ENCODE assay signal across 8 cellular contexts in the genomic region with DNA sequence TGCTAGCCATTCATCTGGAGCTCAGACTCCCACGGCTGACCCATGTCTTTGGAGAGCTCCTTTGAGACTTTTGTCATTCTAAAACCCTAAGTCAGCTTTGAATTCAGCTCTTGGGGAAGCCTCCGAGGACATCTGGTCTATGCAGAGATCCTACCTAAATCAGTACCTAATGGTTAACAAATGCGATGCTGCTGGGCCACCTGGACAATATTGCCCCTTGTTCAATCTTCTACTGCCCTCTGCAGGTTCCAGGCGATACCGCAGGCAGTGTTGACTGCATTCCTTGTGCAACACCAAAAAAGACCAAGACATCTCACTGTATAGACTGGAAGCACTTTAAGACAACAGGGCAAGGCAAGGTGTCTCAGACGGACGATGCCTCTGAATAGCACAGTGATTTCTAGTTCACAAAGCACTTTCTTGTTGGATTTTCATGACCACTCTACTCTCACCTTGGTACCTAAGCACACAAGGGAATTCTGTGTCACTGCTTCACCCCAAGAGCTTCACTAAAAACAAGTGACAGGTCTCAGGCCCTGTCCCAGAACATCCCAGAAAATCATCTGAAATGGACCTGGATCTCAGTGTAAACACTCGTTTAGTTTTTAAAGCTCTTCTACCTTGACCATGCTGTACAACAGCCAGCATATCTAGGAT.
DNase-seq lines count a peak whose midpoint lies in the region; ATAC-seq and TF ChIP-seq lines count a peak whose summit lies in the region.

No MANE protein-coding gene starts in this region.

- no peaks in the 10 kb centered on the region for H3K9me2 ChIP-seq in Karpas-422 (replicated peaks; ENCODE audit: insufficient read depth, low read length)

- H3K4me3 ChIP-seq in Karpas-422 (ENCODE audit: low read length) (no peak overlapping the region), ovary (no peak overlapping the region), tibial artery (no peak overlapping the region)

- intact Hi-C loops in activated T-helper 2 cell treated with anti-CD3 and anti-CD28 coated beads, Interferon-gamma antibody, Interleukin-2, Interleukin-4, amounts not matched to agents 10 μg/mL and 5 μg/mL and 100 μg/mL, durations not matched to agents 14 hours and 24 hours and 36 hours (cut with micrococcal nuclease): loop anchor here (1.0 to 5.0 kb wide), 5 partner anchors 36 to 619 kb away; no protein-coding TSS in a partner anchor
- intact Hi-C loops in ovary (cut with DNase I) (loop anchor here in 2 of 4 donors (10.0 kb wide), 3 partner anchors 99 to 619 kb away; partner anchors contain the start of gene EHD3 (in 1 of the 2)), tibial artery (cut with DNase I; ENCODE audit: low total_unique reads) (loop anchor here (2.0 to 10.0 kb wide), 4 partner anchors 101 to 619 kb away; partner anchors contain the start of gene EHD3)

- ATAC-seq in GM21576 (IDR thresholded peaks at IDR 0.05; ENCODE audit: unreplicated experiment): peak; percentile 74

- TF ChIP-seq CTCF in ovary (IDR thresholded peaks at IDR 0.05): peak in 2 of 3 donors; percentile 16 to 40
- TF ChIP-seq CTCF in tibial artery (IDR thresholded peaks at IDR 0.05): peak; percentile 95

- H3K4me1 ChIP-seq in Karpas-422 (ENCODE audit: low read length): peaks cover 30% of the 10 kb centered on the region
- no peaks in the 10 kb centered on the region for H3K4me1 ChIP-seq in ovary (ENCODE audit: insufficient read depth)
- H3K4me1 ChIP-seq in tibial artery: peaks cover 0 to 8% (median 1%) of the 10 kb centered on the region in 4 donors

- H3K27ac Mint-ChIP-seq in activated T-helper 2 cell treated with anti-CD3 and anti-CD28 coated beads, Interferon-gamma antibody, Interleukin-2, Interleukin-4, amounts not matched to agents 10 μg/mL and 5 μg/mL and 100 μg/mL, durations not matched to agents 14 hours and 24 hours and 36 hours: no peak overlapping the region

- no peak for TF ChIP-seq EP300 in ovary (IDR thresholded peaks at IDR 0.05)

- 6 to 12% (median 8%) methylated on average over 8 of the region's 8 CpGs for WGBS in ovary, 3 donors

- no peaks in the 10 kb centered on the region for H3K79me2 ChIP-seq in Karpas-422 (ENCODE audit: low read length)

- H4K20me1 ChIP-seq in Karpas-422 (ENCODE audit: insufficient read depth, low read depth, low read length): no peaks in the 10 kb centered on the region

- H3K36me3 Mint-ChIP-seq in activated T-helper 2 cell treated with anti-CD3 and anti-CD28 coated beads, Interferon-gamma antibody, Interleukin-2, Interleukin-4, amounts not matched to agents 10 μg/mL and 5 μg/mL and 100 μg/mL, durations not matched to agents 14 hours and 24 hours and 36 hours (ENCODE audit: low read depth): no peaks in the 10 kb centered on the region

- H3K27ac ChIP-seq in Karpas-422 (ENCODE audit: low read length): no peak overlapping the region
- no peak overlapping the region for H3K27ac ChIP-seq in ovary
- H3K27ac ChIP-seq in tibial artery: no peak overlapping the region

- H2AFZ ChIP-seq in Karpas-422 (ENCODE audit: low read length): no peak overlapping the region

- H3K27me3 ChIP-seq in Karpas-422 (ENCODE audit: low read length) (no peaks in the 10 kb centered on the region), ovary (no peaks in the 10 kb centered on the region), tibial artery (no peaks in the 10 kb centered on the region)

- H3K9me3 ChIP-seq in Karpas-422 (ENCODE audit: low read length): no peaks in the 10 kb centered on the region
- H3K9me3 ChIP-seq in ovary: no peaks in the 10 kb centered on the region
- H3K9me3 ChIP-seq in tibial artery: no peaks in the 10 kb centered on the region

- H3K36me3 ChIP-seq in Karpas-422 (ENCODE audit: insufficient read depth, low read length): no peaks in the 10 kb centered on the region
- H3K36me3 ChIP-seq in ovary: no peaks in the 10 kb centered on the region
- H3K36me3 ChIP-seq in tibial artery: no peaks in the 10 kb centered on the region

- peak overlapping the region; percentile 34 for H3K4me2 ChIP-seq in Karpas-422 (ENCODE audit: low read depth, low read length, poor library complexity, severe bottlenecking)

- no peak for TF ChIP-seq POLR2A in ovary (IDR thresholded peaks at IDR 0.05)

- no peak overlapping the region for H3K9ac ChIP-seq in Karpas-422 (ENCODE audit: low read length)

- no peak overlapping the region for H3K4me3 Mint-ChIP-seq in activated T-helper 2 cell treated with anti-CD3 and anti-CD28 coated beads, Interferon-gamma antibody, Interleukin-2, Interleukin-4, amounts not matched to agents 10 μg/mL and 5 μg/mL and 100 μg/mL, durations not matched to agents 14 hours and 24 hours and 36 hours (ENCODE audit: low read depth)

- DNase-seq in DMS153 treated with DMSO at 0.1 percent for 48 hours (lab: John Stamatoyannopoulos, UW; ENCODE audit: unreplicated experiment) (peak; percentile 72), Karpas-422 (peak; percentile 95), RPMI8226 (peak; percentile 88), foreskin melanocyte (peak; percentile 45), ovary (peak in 4 of 5 donors; percentile 33 to 54 (median 39)), tibial artery (peak; percentile 87)
- DNase-seq in activated T-helper 2 cell treated with anti-CD3 and anti-CD28 coated beads, Interferon-gamma antibody, Interleukin-2, Interleukin-4, amounts not matched to agents 10 μg/mL and 5 μg/mL and 100 μg/mL, durations not matched to agents 14 hours and 24 hours and 36 hours (ENCODE audit: low spot score): peak; percentile 68

- peaks cover 2% of the 10 kb centered on the region for H3K4me1 Mint-ChIP-seq in activated T-helper 2 cell treated with anti-CD3 and anti-CD28 coated beads, Interferon-gamma antibody, Interleukin-2, Interleukin-4, amounts not matched to agents 10 μg/mL and 5 μg/mL and 100 μg/mL, durations not matched to agents 14 hours and 24 hours and 36 hours (ENCODE audit: low read depth)

- peaks cover 25% of the 10 kb centered on the region for H3K27me3 Mint-ChIP-seq in activated T-helper 2 cell treated with anti-CD3 and anti-CD28 coated beads, Interferon-gamma antibody, Interleukin-2, Interleukin-4, amounts not matched to agents 10 μg/mL and 5 μg/mL and 100 μg/mL, durations not matched to agents 14 hours and 24 hours and 36 hours (ENCODE audit: low read depth)

- H3K9me3 Mint-ChIP-seq in activated T-helper 2 cell treated with anti-CD3 and anti-CD28 coated beads, Interferon-gamma antibody, Interleukin-2, Interleukin-4, amounts not matched to agents 10 μg/mL and 5 μg/mL and 100 μg/mL, durations not matched to agents 14 hours and 24 hours and 36 hours: no peaks in the 10 kb centered on the region

Comparison
In these comparisons a context has a peak if more than half of its experiments do, and no peak if none do; other contexts are left out.
1. DNase-seq: peak in every context shown above with its lines; median percentile 95 in Karpas-422; 88 in RPMI8226; 87 in tibial artery; 72 in DMS153 treated with DMSO at 0.1 percent for 48 hours; 68 in activated T-helper 2 cell treated with anti-CD3 and anti-CD28 coated beads, Interferon-gamma antibody, Interleukin-2, Interleukin-4, amounts not matched to agents 10 μg/mL and 5 μg/mL and 100 μg/mL, durations not matched to agents 14 hours and 24 hours and 36 hours; 45 in foreskin melanocyte; 39 in ovary.